In the genomic region with DNA sequence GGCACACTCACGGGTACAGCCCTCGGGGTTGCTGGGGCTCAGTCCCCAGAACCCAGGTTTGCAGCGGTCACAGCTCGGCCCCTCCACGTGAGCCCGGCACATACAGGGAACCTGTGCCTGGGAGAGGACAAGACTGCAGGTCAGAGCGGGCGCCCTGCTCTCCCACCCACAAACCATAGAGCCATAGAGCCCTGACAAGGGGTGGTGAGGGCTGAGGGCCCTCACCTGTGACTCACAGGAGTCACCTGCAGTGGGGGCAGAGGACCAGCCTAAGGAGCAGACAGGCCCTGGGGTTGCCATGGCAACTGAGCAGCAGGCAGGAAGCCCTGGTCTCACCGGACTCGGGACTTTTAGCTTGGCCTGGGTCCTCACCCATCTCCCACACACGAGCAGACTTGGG, we compare ENCODE assay signal across 2 cellular contexts.
A peak's percentile ranks its signal among the peaks of the same experiment; 100 is the strongest.
TF ChIP-seq lines count a peak whose summit lies in the region.

No MANE protein-coding gene starts in this region.

TF ChIP-seq in HEK293, 187 proteins besides CTCF, POLR2A, EP300 and RAD21:
- no peak for TF ChIP-seq ZNF10 (tag by site-specific recombination; IDR thresholded peaks at IDR 0.05)
- 0 out of 2 replicates have a peak, but pooled peaks have one; percentile 49 for TF ChIP-seq MYNN (tag by site-specific recombination; IDR thresholded peaks at IDR 0.05; ENCODE audit: borderline replicate concordance)

TF ChIP-seq in GM12878, 131 proteins besides CTCF, POLR2A, EP300 and RAD21:
- TF ChIP-seq BMI1 (IDR thresholded peaks at IDR 0.05; ENCODE audit: borderline replicate concordance) = peak; percentile 34; the same call in 1 of the 2 replicates
- no peak for TF ChIP-seq SREBF1 (IDR thresholded peaks at IDR 0.05; ENCODE audit: low read length)
TF ChIP-seq in GM12878: peak in this region for 1.
